Comparison of ENCODE assay signal across 15 cellular contexts in genomic region chr13:113158946-113159345, GRCh38. TPM values are rescaled to one million over a fixed set of nuclear protein-coding genes. Genes with fewer than 3 reads are reported as not detected.
A peak's percentile ranks its signal among the peaks of the same experiment; 100 is the strongest.
DNase-seq lines count a peak whose midpoint lies in the region; ATAC-seq and TF ChIP-seq lines count a peak whose summit lies in the region.
"Had no signal": no experiment of that assay in that cellular context is flagged by ENCODE, and none has a peak within 500 bp of the region (broad histone marks: within the 10 kb centered on the region; RNA-seq: fewer than 3 reads in every experiment).

No MANE protein-coding gene starts in this region.

- H3K4me1 ChIP-seq in GM23338 (ENCODE audit: insufficient read depth), result peaks cover 12% of the 10 kb centered on the region; the same call in 1 of the 2 replicates
- peaks cover 0 to 15% (median 0%) of the 10 kb centered on the region in 4 donors for H3K4me1 ChIP-seq in right lobe of liver
- peaks cover 28% of the 10 kb centered on the region for H3K4me1 ChIP-seq in CD4-positive, alpha-beta memory T cell (ENCODE audit: insufficient read depth, low read length)

- peak; percentile 28 for ATAC-seq in GM23338
- peak; percentile 9; the same call in 1 of the 2 replicates for ATAC-seq in WTC11
- ATAC-seq in right lobe of liver, result peak; percentile 50 to 76 (median 66)
- ATAC-seq: GM12878 had no signal

- no peaks in the 10 kb centered on the region for H3K9me2 ChIP-seq in GM23338 (ENCODE audit: insufficient read depth)

- no peak overlapping the region for H3K4me3 Mint-ChIP-seq in GM23338
- H3K4me3 Mint-ChIP-seq in WTC11, result no peak overlapping the region
- H3K4me3 Mint-ChIP-seq in CD4-positive, alpha-beta memory T cell, result no peak overlapping the region

- DNase-seq in GM23338 (ENCODE audit: low spot score) (peak; percentile 26), WTC11 (ENCODE audit: low spot score) (no peak), islet precursor cell (peak; percentile 54), right lobe of liver (peak; percentile 53 to 85 (median 81)), NCI-H187 treated with DMSO at 0.1 percent for 48 hours (lab: John Stamatoyannopoulos, UW) (no peak), NCI-H226 (no peak)
- no peak for DNase-seq in activated CD8-positive, alpha-beta memory T cell treated with anti-CD3 and anti-CD28 coated beads, Interleukin-2, amount 50 U/mL, for 4 hours
- no peak for DNase-seq in CD4-positive, alpha-beta memory T cell
- DNase-seq: AML-193 had no signal

- CTCF ChIA-PET in WTC11 (lab: Charles Lee), result interaction anchor here (1.0 kb wide), 1 partner anchor 129 kb away, joined by 3 read pairs; no protein-coding TSS in a partner anchor
- CTCF ChIA-PET in CD4-positive, alpha-beta memory T cell (lab: Charles Lee; ENCODE audit: partially characterized antibody), result no interaction called here

- H3K27ac Mint-ChIP-seq in GM23338, result no peak overlapping the region
- no peak overlapping the region for H3K27ac Mint-ChIP-seq in WTC11
- H3K27ac Mint-ChIP-seq in CD4-positive, alpha-beta memory T cell, result no peak overlapping the region
- H3K27ac Mint-ChIP-seq: IgD-negative memory B cell had no signal

- TF ChIP-seq POLR2A in right lobe of liver (IDR thresholded peaks at IDR 0.05), result no peak

- H3K36me3 Mint-ChIP-seq in GM23338 (ENCODE audit: low read depth), result no peaks in the 10 kb centered on the region; the same call in 2 of the 3 replicates
- H3K36me3 Mint-ChIP-seq in WTC11, result no peaks in the 10 kb centered on the region
- peaks cover 0 to 1% of the 10 kb centered on the region in 2 donors for H3K36me3 Mint-ChIP-seq in CD4-positive, alpha-beta memory T cell

- H3K4me3 ChIP-seq in GM23338, result no peak overlapping the region
- peak overlapping the region; percentile 42 to 67 (median 55) for H3K4me3 ChIP-seq in right lobe of liver
- no peak overlapping the region for H3K4me3 ChIP-seq in CD4-positive, alpha-beta memory T cell (ENCODE audit: low read length in 2 of 2)
- H3K4me3 ChIP-seq: BLaER1, GM12878 had no signal

- H4K20me1 ChIP-seq in GM23338 (replicated peaks; ENCODE audit: insufficient read depth), result no peaks in the 10 kb centered on the region

- no peaks in the 10 kb centered on the region for H3K36me3 ChIP-seq in GM23338 (ENCODE audit: insufficient read depth)
- peaks cover 0 to 11% (median 2%) of the 10 kb centered on the region in 4 donors for H3K36me3 ChIP-seq in right lobe of liver
- H3K36me3 ChIP-seq in CD4-positive, alpha-beta memory T cell (ENCODE audit: insufficient read depth, low read length), result no peaks in the 10 kb centered on the region
- H3K36me3 ChIP-seq: BLaER1 had no signal

- H3K27me3 Mint-ChIP-seq in GM23338 (ENCODE audit: insufficient read depth, low read depth, poor library complexity), result peaks cover 10% of the 10 kb centered on the region
- peaks cover 2% of the 10 kb centered on the region; the same call in 1 of the 2 replicates for H3K27me3 Mint-ChIP-seq in WTC11 (ENCODE audit: low read depth)
- H3K27me3 Mint-ChIP-seq in CD4-positive, alpha-beta memory T cell, result no peaks in the 10 kb centered on the region

- no peak overlapping the region for H3K4me2 ChIP-seq in GM23338
- H3K4me2 ChIP-seq: BLaER1 had no signal

- H3F3A ChIP-seq in GM23338 (replicated peaks; ENCODE audit: low read depth), result 0 out of 2 replicates have a peak, but pooled peaks cover 4% of the 10 kb centered on the region

- intact Hi-C loops in right lobe of liver (cut with DNase I), result loop anchor here in 1 of 2 donors (5.0 kb wide), 1 partner anchor 48 kb away; the partner anchor contains the start of genes CUL4A and PCID2
- intact Hi-C loops in CD4-positive, alpha-beta memory T cell (cut with micrococcal nuclease), result no loop called here

- POLR2A ChIA-PET in WTC11 (lab: Charles Lee), result no interaction called here
- POLR2A ChIA-PET in CD4-positive, alpha-beta memory T cell (lab: Charles Lee; ENCODE audit: partially characterized antibody), result interaction anchor here (1.3 kb wide), 1 partner anchor 51 kb away, joined by 3 read pairs; the partner anchor contains the start of gene CUL4A

- no peaks in the 10 kb centered on the region for H3K9me3 ChIP-seq in right lobe of liver
- no peaks in the 10 kb centered on the region for H3K9me3 ChIP-seq in CD4-positive, alpha-beta memory T cell (ENCODE audit: control insufficient read depth in 1 of 2, low read length in 2 of 2)
- H3K9me3 ChIP-seq: BLaER1 had no signal

- H3K9me3 Mint-ChIP-seq in GM23338 (peaks cover 3% of the 10 kb centered on the region; the same call in 1 of the 3 replicates), WTC11 (peaks cover 12% of the 10 kb centered on the region)
- H3K9me3 Mint-ChIP-seq in CD4-positive, alpha-beta memory T cell, result peaks cover 0 to 28% (median 2%) of the 10 kb centered on the region in 8 donors

- H3K27ac ChIP-seq in GM23338 (ENCODE audit: low read depth) (no peak overlapping the region), right lobe of liver (peak overlapping the region in 2 of 3 donors; percentile 78 to 98)
- no peak overlapping the region for H3K27ac ChIP-seq in CD4-positive, alpha-beta memory T cell (ENCODE audit: low read depth, low read length)
- H3K27ac ChIP-seq: 22Rv1, BLaER1 had no signal

- H2AFZ ChIP-seq in GM23338, result peak overlapping the region; percentile 83; the same call in 1 of the 2 replicates

- WGBS in right lobe of liver (ENCODE audit: insufficient coverage, low coverage, low lambda C conversion rate, missing lambda C conversion rate), result 54% methylated on average over 7 of the region's 7 CpGs

- TF ChIP-seq CTCF in GM23338 (conservative IDR thresholded peaks at IDR 0.05; ENCODE audit: low read depth in 2 of 2) (no peak), WTC11 (IDR thresholded peaks at IDR 0.05) (no peak), right lobe of liver (IDR thresholded peaks at IDR 0.05) (no peak)

- H3K27me3 ChIP-seq in GM23338 (ENCODE audit: insufficient read depth), result no peaks in the 10 kb centered on the region
- H3K27me3 ChIP-seq in right lobe of liver, result no peaks in the 10 kb centered on the region
- H3K27me3 ChIP-seq in CD4-positive, alpha-beta memory T cell (ENCODE audit: insufficient read depth, low read length), result no peaks in the 10 kb centered on the region

- H3K4me1 Mint-ChIP-seq in GM23338, result peaks cover 41% of the 10 kb centered on the region
- H3K4me1 Mint-ChIP-seq in WTC11, result peaks cover 27% of the 10 kb centered on the region
- peaks cover 14 to 40% (median 26%) of the 10 kb centered on the region in 4 donors for H3K4me1 Mint-ChIP-seq in CD4-positive, alpha-beta memory T cell

- H3K79me2 ChIP-seq in GM23338 (replicated peaks; ENCODE audit: insufficient read depth), result no peaks in the 10 kb centered on the region

TF ChIP-seq in GM23338, 12 proteins besides CTCF, POLR2A, EP300 and RAD21 (continues in another document):
- TF ChIP-seq JUNB (IDR thresholded peaks at IDR 0.05; ENCODE audit: unreplicated experiment) (no peak), CREB1 (CRISPR knock-in tag; IDR thresholded peaks at IDR 0.05; ENCODE audit: low read depth) (no peak), POLR2AphosphoS5 (IDR thresholded peaks at IDR 0.05; ENCODE audit: low read depth) (no peak)

TF ChIP-seq in WTC11, 78 proteins besides CTCF, POLR2A, EP300 and RAD21:
- TF ChIP-seq TP53 (CRISPR knock-in tag; IDR thresholded peaks at IDR 0.05), result no peak
- no peak for TF ChIP-seq IRF2 (CRISPR knock-in tag; IDR thresholded peaks at IDR 0.05; ENCODE audit: borderline replicate concordance, low read depth)

RNA-seq across cellular contexts. Expression of gene PROZ, which starts 0.5 kb away (rescaled TPM):
- total RNA-seq in GM23338 (2014; rRNA removed; shearing (Covaris generic)), result not detected in 2 replicates
- polyA plus RNA-seq in GM23338 (2016; fragmentation: Nextera tagmentation; extraction: Ambion mirVana), result 0.21 and 0.53 TPM in 2 replicates
- total RNA-seq in WTC11 (2021), result not detected in 3 replicates
- total RNA-seq in right lobe of liver, result 10 to 100 TPM; 11.2 to 71.2 (median 56.9) TPM
- total RNA-seq in CD4-positive, alpha-beta memory T cell, result not detected
- under 1 TPM in 1 of 2 donors, not detected in 1; 0.32 TPM for polyA plus RNA-seq in CD4-positive, alpha-beta memory T cell
- total RNA-seq: Daoy, GM12878, HT-29 had no signal
- polyA plus RNA-seq: IgD-negative memory B cell had no signal

RNA-seq across cellular contexts. Expression of gene F10, which starts 36.3 kb away (rescaled TPM):
- 0.76 and 1.0 TPM in 2 replicates for total RNA-seq in GM23338 (2014; rRNA removed; shearing (Covaris generic))
- polyA plus RNA-seq in GM23338 (2016; fragmentation: Nextera tagmentation; extraction: Ambion mirVana), result 1.6 and 1.7 TPM in 2 replicates
- total RNA-seq in WTC11 (2021) (0.87 to 2.8 TPM (median 2.6 TPM) in 3 replicates), right lobe of liver (100 to 1,000 TPM; 108 to 157 (median 132) TPM)
- total RNA-seq in CD4-positive, alpha-beta memory T cell, result not detected
- polyA plus RNA-seq in CD4-positive, alpha-beta memory T cell, result not detected
- total RNA-seq: Daoy, GM12878, HT-29 had no signal
- polyA plus RNA-seq: GM12878, IgD-negative memory B cell had no signal

RNA-seq across cellular contexts. Expression of gene PCID2, which starts 49.5 kb away (rescaled TPM):
- total RNA-seq in GM23338 (2014; rRNA removed; shearing (Covaris generic)), result 107 and 110 TPM in 2 replicates
- 77.2 and 79.6 TPM in 2 replicates for polyA plus RNA-seq in GM23338 (2016; fragmentation: Nextera tagmentation; extraction: Ambion mirVana)
- total RNA-seq in WTC11 (2021) (64.9 to 69.4 TPM (median 68.5 TPM) in 3 replicates), right lobe of liver (10 to 100 TPM; 15.1 to 24.9 (median 19.4) TPM)
- 10 to 100 TPM; 78.2 to 79.8 TPM for total RNA-seq in CD4-positive, alpha-beta memory T cell
- polyA plus RNA-seq in CD4-positive, alpha-beta memory T cell, result 100 to 1,000 TPM in 1 of 2 donors, 10 to 100 TPM in 1; 84.8 to 100 TPM

RNA-seq across cellular contexts. Expression of gene CUL4A, which starts 50.5 kb away (rescaled TPM):
- 121 and 195 TPM in 2 replicates for total RNA-seq in GM23338 (2014; rRNA removed; shearing (Covaris generic))
- polyA plus RNA-seq in GM23338 (2016; fragmentation: Nextera tagmentation; extraction: Ambion mirVana), result 64.2 and 67.5 TPM in 2 replicates
- total RNA-seq in WTC11 (2021) (97.4 to 100 TPM (median 99.9 TPM) in 3 replicates), right lobe of liver (10 to 100 TPM; 29.2 to 75.8 (median 39.5) TPM)
- total RNA-seq in CD4-positive, alpha-beta memory T cell, result 10 to 100 TPM; 75.5 to 80.0 TPM
- polyA plus RNA-seq in CD4-positive, alpha-beta memory T cell, result 10 to 100 TPM; 59.8 to 72.8 TPM

RNA-seq across cellular contexts. Expression of gene F7, which starts 53.4 kb away (rescaled TPM):
- 0.16 and 0.24 TPM in 2 replicates for total RNA-seq in GM23338 (2014; rRNA removed; shearing (Covaris generic))
- polyA plus RNA-seq in GM23338 (2016; fragmentation: Nextera tagmentation; extraction: Ambion mirVana), result 0.16 and 0.21 TPM in 2 replicates
- total RNA-seq in WTC11 (2021) (0.26 to 1.5 TPM (median 1.3 TPM) in 3 replicates), right lobe of liver (100 to 1,000 TPM in 2 of 6 experiments, 10 to 100 TPM in 4; 42.9 to 147 (median 84.2) TPM)
- not detected for total RNA-seq in CD4-positive, alpha-beta memory T cell
- polyA plus RNA-seq in CD4-positive, alpha-beta memory T cell, result not detected
- total RNA-seq: GM12878, HT-29 had no signal
- polyA plus RNA-seq: GM12878, IgD-negative memory B cell had no signal

Comparison
In these comparisons a context has a peak if more than half of its experiments do, and no peak if none do; other contexts are left out.
1. ATAC-seq: peak in every context shown above with its lines; median percentile 66 in right lobe of liver; 28 in GM23338; 9 in WTC11.
2. DNase-seq: peak in GM23338 (single experiment), islet precursor cell (single experiment) and right lobe of liver (3 of 3); none in WTC11 (single experiment), NCI-H187 treated with DMSO at 0.1 percent for 48 hours (single experiment), activated CD8-positive, alpha-beta memory T cell treated with anti-CD3 and anti-CD28 coated beads, Interleukin-2, amount 50 U/mL, for 4 hours (single experiment), CD4-positive, alpha-beta memory T cell (0 of 5) and NCI-H226 (single experiment).
3. H3K27ac ChIP-seq: peak in right lobe of liver (2 of 3); none in GM23338 (single experiment) and CD4-positive, alpha-beta memory T cell (single experiment).
4. H3K4me3 ChIP-seq: peak in right lobe of liver (3 of 3); none in GM23338 (single experiment) and CD4-positive, alpha-beta memory T cell (0 of 2).
5. RNA of gene PROZ, which starts 0.5 kb away (total RNA-seq): 11.2 to 71.2 TPM in right lobe of liver; not detected in WTC11, not detected in GM23338 and not detected in CD4-positive, alpha-beta memory T cell; every median in the first group is over 10 times any median in the second.
6. RNA of gene F10, which starts 36.3 kb away (total RNA-seq): 108 to 157 TPM in right lobe of liver; 0.87 to 2.8 TPM in WTC11, 0.76 to 1.0 TPM in GM23338 and not detected in CD4-positive, alpha-beta memory T cell; every median in the first group is over 10 times any median in the second.